In the genomic region with DNA sequence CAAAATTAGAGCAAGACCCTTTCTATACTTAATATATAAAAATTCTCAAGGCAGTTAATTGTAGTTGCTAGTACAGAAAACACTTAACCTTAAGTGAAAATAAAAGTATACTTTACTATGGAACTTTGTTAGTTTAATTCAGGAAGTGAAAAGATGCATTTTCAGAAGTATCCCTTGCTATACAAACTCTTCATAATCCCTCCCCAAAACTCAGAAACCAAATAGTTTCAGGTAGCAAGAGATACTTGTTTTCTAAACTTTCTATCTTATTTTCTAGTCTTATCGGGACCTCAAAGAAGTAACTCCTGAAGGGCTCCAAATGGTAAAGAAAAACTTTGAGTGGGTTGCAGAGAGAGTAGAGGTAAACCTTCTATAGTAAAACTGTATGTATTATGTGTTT, we compare ENCODE assay signal across 22 cellular contexts. TPM values are rescaled to one million over a fixed set of nuclear protein-coding genes. Genes with fewer than 3 reads are reported as not detected.
"Had no signal": no experiment of that assay in that cellular context is flagged by ENCODE, and none has a peak within 500 bp of the region (broad histone marks: within the 10 kb centered on the region; RNA-seq: fewer than 3 reads in every experiment).

No MANE protein-coding gene starts in this region.

- H3K9me3 Mint-ChIP-seq: nephron progenitor cell; stimulated activated naive B cell treated with anti-CD40 and anti-IgM and Interleukin-4, amounts not matched to agents 10 μg/mL and 1 μg/mL and 100 μg/mL, for 72 hours; stimulated activated naive CD8-positive, alpha-beta T cell treated with anti-CD3 and anti-CD28 coated beads, Interleukin-15, amount 100 ng/mL, for 72 hours had no signal

- FAIRE-seq: islet of Langerhans had no signal

- H3K27ac Mint-ChIP-seq: nephron progenitor cell; stimulated activated naive B cell treated with anti-CD40 and anti-IgM and Interleukin-4, amounts not matched to agents 10 μg/mL and 1 μg/mL and 100 μg/mL, for 72 hours had no signal

- H3K27ac ChIP-seq: coronary artery, psoas muscle, right lobe of liver, testis, tibial nerve, upper lobe of right lung had no signal

- H3K27me3 ChIP-seq: right lobe of liver, testis, tibial nerve, upper lobe of right lung had no signal

- H3K27me3 Mint-ChIP-seq: naive thymus-derived CD4-positive, alpha-beta T cell; stimulated activated naive B cell treated with anti-CD40 and anti-IgM and Interleukin-4, amounts not matched to agents 10 μg/mL and 1 μg/mL and 100 μg/mL, for 72 hours; stimulated activated naive CD8-positive, alpha-beta T cell treated with anti-CD3 and anti-CD28 coated beads, Interleukin-15, amount 100 ng/mL, for 72 hours had no signal

- H3K4me3 Mint-ChIP-seq: naive thymus-derived CD4-positive, alpha-beta T cell; nephron progenitor cell; stimulated activated naive B cell treated with anti-CD40 and anti-IgM and Interleukin-4, amounts not matched to agents 10 μg/mL and 1 μg/mL and 100 μg/mL, for 72 hours; stimulated activated naive CD8-positive, alpha-beta T cell treated with anti-CD3 and anti-CD28 coated beads, Interleukin-15, amount 100 ng/mL, for 72 hours had no signal

- H3K4me3 ChIP-seq: coronary artery, psoas muscle, right lobe of liver, testis, tibial nerve, upper lobe of right lung had no signal

- ATAC-seq: left lobe of liver; naive thymus-derived CD4-positive, alpha-beta T cell; psoas muscle; right lobe of liver; stimulated activated naive B cell treated with anti-CD40 and anti-IgM and Interleukin-4, amounts not matched to agents 10 μg/mL and 1 μg/mL and 100 μg/mL, for 72 hours; stimulated activated naive CD8-positive, alpha-beta T cell treated with anti-CD3 and anti-CD28 coated beads, Interleukin-15, amount 100 ng/mL, for 72 hours; upper lobe of right lung had no signal

- DNase-seq: effector CD4-positive, alpha-beta T cell; foreskin melanocyte; head of caudate nucleus; hippocampal formation; kidney glomerular epithelial cell; mammary epithelial cell; naive thymus-derived CD4-positive, alpha-beta T cell; nephron progenitor cell; psoas muscle; retina; right lobe of liver; stimulated activated CD4-positive, alpha-beta T cell treated with anti-CD3 and anti-CD28 coated beads, Interleukin-4, amount 100 ng/mL, for 1 hour; stimulated activated naive B cell treated with anti-CD40 and anti-IgM and Interleukin-4, amounts not matched to agents 10 μg/mL and 1 μg/mL and 100 μg/mL, for 72 hours; stimulated activated naive CD8-positive, alpha-beta T cell treated with anti-CD3 and anti-CD28 coated beads, Interleukin-15, amount 100 ng/mL, for 72 hours; testis; upper lobe of right lung had no signal

- H3K4me1 ChIP-seq: psoas muscle, right lobe of liver, testis, tibial nerve, upper lobe of right lung had no signal

- H3K4me1 Mint-ChIP-seq: nephron progenitor cell had no signal

- H3K9me3 ChIP-seq: psoas muscle, right lobe of liver, testis, tibial nerve, upper lobe of right lung had no signal

RNA-seq across cellular contexts. Expression of gene ARL9, which starts 55.2 kb away (rescaled TPM):
- total RNA-seq: mesenteric fat pad, subcutaneous adipose tissue, upper lobe of right lung had no signal
